Comparison of ENCODE assay signal across 12 cellular contexts in genomic region chr14:75906228-75906627, GRCh38.
"Had no signal": no experiment of that assay in that cellular context is flagged by ENCODE, and none has a peak within 500 bp of the region (broad histone marks: within the 10 kb centered on the region; RNA-seq: fewer than 3 reads in every experiment).

No MANE protein-coding gene starts in this region.

- H3K27ac ChIP-seq: lower lobe of right lung, upper lobe of right lung, vagina had no signal

- H3K4me1 ChIP-seq: vagina had no signal

- H3K4me3 ChIP-seq: coronary artery, lower lobe of right lung, right atrium auricular region, sigmoid colon, skin epidermis, tibial nerve, upper lobe of right lung, vagina had no signal

- H3K27me3 ChIP-seq: right atrium auricular region, sigmoid colon, tibial nerve, upper lobe of right lung, vagina had no signal

- H3K4me1 Mint-ChIP-seq: memory B cell; naive thymus-derived CD8-positive, alpha-beta T cell had no signal

- H3K9me3 Mint-ChIP-seq: memory B cell; naive thymus-derived CD8-positive, alpha-beta T cell; neural crest cell had no signal

- H3K36me3 ChIP-seq: lower lobe of right lung, right atrium auricular region, upper lobe of right lung, vagina had no signal

- H3K36me3 Mint-ChIP-seq: memory B cell had no signal

- H3K4me3 Mint-ChIP-seq: memory B cell; naive thymus-derived CD8-positive, alpha-beta T cell; neural crest cell had no signal

- DNase-seq: islet precursor cell, lower lobe of right lung, upper lobe of right lung had no signal

- H3K27me3 Mint-ChIP-seq: memory B cell; naive thymus-derived CD8-positive, alpha-beta T cell had no signal

- H3K27ac Mint-ChIP-seq: memory B cell had no signal

- H3K9me3 ChIP-seq: lower lobe of right lung, right atrium auricular region, sigmoid colon, tibial nerve, upper lobe of right lung, vagina had no signal
